17 cellular contexts compared by ENCODE assay signal in the genomic region with DNA sequence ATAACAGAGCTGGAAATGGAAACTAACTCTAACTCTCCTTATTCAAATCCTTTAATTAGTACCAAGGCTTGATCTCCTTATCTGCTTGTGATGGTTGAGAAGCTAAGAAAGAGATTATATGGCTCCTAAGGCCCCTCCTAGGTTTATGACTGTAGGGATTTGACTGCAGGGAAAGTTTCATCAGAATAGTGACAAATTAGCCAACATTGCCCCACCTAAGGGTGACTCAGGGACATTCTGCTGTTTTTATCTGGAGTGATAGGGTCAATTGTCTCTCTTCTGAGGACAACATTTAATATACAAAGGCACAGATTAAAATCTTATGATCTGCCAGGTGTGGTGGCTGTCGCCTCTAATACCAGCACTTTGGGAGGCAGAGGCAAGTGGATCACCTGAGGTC.
DNase-seq lines count a peak whose midpoint lies in the region; ATAC-seq and TF ChIP-seq lines count a peak whose summit lies in the region.
"Had no signal": no experiment of that assay in that cellular context is flagged by ENCODE, and none has a peak within 500 bp of the region (broad histone marks: within the 10 kb centered on the region; RNA-seq: fewer than 3 reads in every experiment).

No MANE protein-coding gene starts in this region.

- H4K20me1 ChIP-seq in neural progenitor cell (ENCODE audit: low read depth): no peaks in the 10 kb centered on the region

- no peak overlapping the region for H3K27ac Mint-ChIP-seq in neural progenitor cell
- H3K27ac Mint-ChIP-seq: activated CD4-positive, alpha-beta memory T cell treated with anti-CD3 and anti-CD28 coated beads, Interleukin-2, amount 10 ng/mL, durations not matched to agents 7 days and 5 days; effector memory CD8-positive, alpha-beta T cell had no signal

- TF ChIP-seq CTCF in WERI-Rb-1 (IDR thresholded peaks at IDR 0.05; ENCODE audit: low read depth, low read length): no peak
- no peak for TF ChIP-seq CTCF in neural progenitor cell (IDR thresholded peaks at IDR 0.05)

- no peaks in the 10 kb centered on the region for H3K79me2 ChIP-seq in neural progenitor cell (ENCODE audit: low read depth)

- DNase-seq in AG20443 (ENCODE audit: low spot score): peak; percentile 14
- DNase-seq in HT-29 (ENCODE audit: low spot score): peak; percentile 38
- peak; percentile 10 for DNase-seq in WERI-Rb-1
- DNase-seq in left colon: peak; percentile 36 to 39
- DNase-seq in Kasumi-1 (lab: John Stamatoyannopoulos, UW): no peak
- no peak for DNase-seq in neural progenitor cell (ENCODE audit: low spot score)
- no peak for DNase-seq in COLO829 (ENCODE audit: low spot score)
- DNase-seq: activated CD4-positive, alpha-beta memory T cell treated with anti-CD3 and anti-CD28 coated beads, Interleukin-2, amount 10 ng/mL, durations not matched to agents 7 days and 5 days; activated gamma-delta T cell; effector memory CD8-positive, alpha-beta T cell; glutamatergic neuron; MG63; NCI-H446; psoas muscle; RPMI8226; upper lobe of right lung had no signal

- H3K36me3 ChIP-seq in WERI-Rb-1 (no peaks in the 10 kb centered on the region), neural progenitor cell (no peaks in the 10 kb centered on the region)
- H3K36me3 ChIP-seq: MG63, upper lobe of right lung had no signal

- H3K4me2 ChIP-seq in neural progenitor cell: no peak overlapping the region

- H3K9ac ChIP-seq in neural progenitor cell: no peak overlapping the region

- ATAC-seq in left colon (peak; percentile 98), GM19324 (IDR thresholded peaks at IDR 0.05; ENCODE audit: low FRiP score, unreplicated experiment) (no peak)
- ATAC-seq: effector memory CD8-positive, alpha-beta T cell; psoas muscle; upper lobe of right lung had no signal

- H3K9me3 ChIP-seq in WERI-Rb-1 (ENCODE audit: severe bottlenecking): no peaks in the 10 kb centered on the region
- H3K9me3 ChIP-seq in neural progenitor cell (ENCODE audit: low read depth): no peaks in the 10 kb centered on the region
- H3K9me3 ChIP-seq: MG63, psoas muscle, upper lobe of right lung had no signal

- intact Hi-C loops in left colon (cut with DNase I, micrococcal nuclease): no loop called here

- no peaks in the 10 kb centered on the region for H3F3A ChIP-seq in neural progenitor cell (ENCODE audit: low read depth)

- no peaks in the 10 kb centered on the region for H3K9me3 Mint-ChIP-seq in neural progenitor cell
- H3K9me3 Mint-ChIP-seq: activated CD4-positive, alpha-beta memory T cell treated with anti-CD3 and anti-CD28 coated beads, Interleukin-2, amount 10 ng/mL, durations not matched to agents 7 days and 5 days had no signal

- peaks cover 2% of the 10 kb centered on the region for H3K36me3 Mint-ChIP-seq in neural progenitor cell

- H3K4me3 ChIP-seq in WERI-Rb-1 (ENCODE audit: low read depth, low read length) (no peak overlapping the region), neural progenitor cell (no peak overlapping the region)
- H3K4me3 ChIP-seq: MG63, psoas muscle, upper lobe of right lung had no signal

- no peak overlapping the region for H3K27ac ChIP-seq in WERI-Rb-1
- no peak overlapping the region for H3K27ac ChIP-seq in neural progenitor cell
- H3K27ac ChIP-seq: psoas muscle, upper lobe of right lung had no signal

- H2AFZ ChIP-seq in neural progenitor cell (replicated peaks): no peak overlapping the region

- no peak overlapping the region for H3K4me3 Mint-ChIP-seq in neural progenitor cell
- H3K4me3 Mint-ChIP-seq: activated CD4-positive, alpha-beta memory T cell treated with anti-CD3 and anti-CD28 coated beads, Interleukin-2, amount 10 ng/mL, durations not matched to agents 7 days and 5 days; effector memory CD8-positive, alpha-beta T cell had no signal

- H3K27me3 Mint-ChIP-seq in neural progenitor cell (ENCODE audit: insufficient read depth, low read depth): peaks cover 4% of the 10 kb centered on the region

- H3K4me1 Mint-ChIP-seq in neural progenitor cell: peaks cover 3% of the 10 kb centered on the region
- H3K4me1 Mint-ChIP-seq: activated CD4-positive, alpha-beta memory T cell treated with anti-CD3 and anti-CD28 coated beads, Interleukin-2, amount 10 ng/mL, durations not matched to agents 7 days and 5 days had no signal

- H3K27me3 ChIP-seq in WERI-Rb-1 (ENCODE audit: insufficient read depth, low read depth, severe bottlenecking) (no peaks in the 10 kb centered on the region), neural progenitor cell (no peaks in the 10 kb centered on the region)
- H3K27me3 ChIP-seq: MG63 had no signal

- H3K4me1 ChIP-seq in neural progenitor cell: no peaks in the 10 kb centered on the region
- H3K4me1 ChIP-seq: psoas muscle, upper lobe of right lung had no signal

Comparison
In these comparisons a context has a peak if more than half of its experiments do, and no peak if none do; other contexts are left out.
1. DNase-seq: peak in AG20443 (single experiment), HT-29 (single experiment), WERI-Rb-1 (single experiment) and left colon (2 of 2); none in Kasumi-1 (0 of 2), neural progenitor cell (single experiment) and COLO829 (single experiment).